Comparison of ENCODE assay signal across 23 cellular contexts in the genomic region with DNA sequence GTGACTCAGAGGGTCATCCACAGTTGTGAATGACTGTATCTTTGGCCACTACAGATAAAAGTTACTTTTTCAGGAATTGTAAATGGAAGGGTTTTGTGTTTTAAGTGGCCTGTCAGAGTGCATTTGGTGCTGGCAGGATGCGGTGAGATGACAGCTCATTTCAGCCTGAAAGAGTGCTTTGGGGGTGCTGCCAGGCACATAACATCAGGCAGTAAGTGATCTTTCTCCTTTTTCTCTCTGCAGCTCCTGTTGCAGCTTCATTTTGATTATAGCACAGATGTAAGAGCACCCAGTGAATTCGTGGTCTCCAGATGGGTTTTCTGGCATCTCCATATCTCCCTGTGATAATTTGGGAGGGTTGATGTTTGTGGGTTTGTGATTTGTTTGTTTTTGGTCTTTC. TPM values are rescaled to one million over a fixed set of nuclear protein-coding genes. Genes with fewer than 3 reads are reported as not detected.
DNase-seq lines count a peak whose midpoint lies in the region; ATAC-seq and TF ChIP-seq lines count a peak whose summit lies in the region.
"Had no signal": no experiment of that assay in that cellular context is flagged by ENCODE, and none has a peak within 500 bp of the region (broad histone marks: within the 10 kb centered on the region; RNA-seq: fewer than 3 reads in every experiment).

No MANE protein-coding gene starts in this region.

- no peak; the same call in 2 of the 3 replicates for ATAC-seq in SK-N-SH treated with all-trans-retinoic acid at 6 μM for 48 hours
- ATAC-seq in HG03354 (IDR thresholded peaks at IDR 0.05; ENCODE audit: poor library complexity, severe bottlenecking, unreplicated experiment) = no peak
- ATAC-seq: GM23338, Panc1 had no signal

- peak; percentile 11 for DNase-seq in ELR (ENCODE audit: low read depth)
- DNase-seq in NCI-H1694 (lab: John Stamatoyannopoulos, UW) = peak; percentile 36
- peak; percentile 57 for DNase-seq in retina
- DNase-seq in mucosa of gallbladder (ENCODE audit: low spot score) = no peak
- no peak for DNase-seq in kidney tubule cell (ENCODE audit: low spot score)
- DNase-seq: BE2C; DMS79; HCEC 1CT; KBM-7; NCI-H1105; NCI-H146; NCI-H2081 treated with DMSO at 0.1 percent for 48 hours; NCI-H2227 treated with DMSO at 0.1 percent for 48 hours; NCI-H510A; NCI-H774; NK-92 treated with Interleukin-12 subunit alpha and Interleukin-12 subunit beta, amount 100 ng/mL, for 24 hours; T-helper 1 cell had no signal

TF ChIP-seq in SK-N-SH treated with all-trans-retinoic acid at 6 μM for 48 hours, 23 proteins besides CTCF, POLR2A, EP300 and RAD21:
- TF ChIP-seq ISL1 (CRISPR knock-in tag; IDR thresholded peaks at IDR 0.05) (peak; percentile 85), TCF4 (CRISPR knock-in tag; IDR thresholded peaks at IDR 0.05; ENCODE audit: borderline replicate concordance) (peak; percentile 39), GLIS3 (CRISPR knock-in tag; IDR thresholded peaks at IDR 0.05) (no peak), ZFP3 (CRISPR knock-in tag; IDR thresholded peaks at IDR 0.05) (0 out of 2 replicates have a peak, but pooled peaks have one; percentile 37), CSDC2 (CRISPR knock-in tag; IDR thresholded peaks at IDR 0.05) (no peak), ZNF8 (CRISPR knock-in tag; IDR thresholded peaks at IDR 0.05) (no peak)
- TF ChIP-seq, protein P1, sequence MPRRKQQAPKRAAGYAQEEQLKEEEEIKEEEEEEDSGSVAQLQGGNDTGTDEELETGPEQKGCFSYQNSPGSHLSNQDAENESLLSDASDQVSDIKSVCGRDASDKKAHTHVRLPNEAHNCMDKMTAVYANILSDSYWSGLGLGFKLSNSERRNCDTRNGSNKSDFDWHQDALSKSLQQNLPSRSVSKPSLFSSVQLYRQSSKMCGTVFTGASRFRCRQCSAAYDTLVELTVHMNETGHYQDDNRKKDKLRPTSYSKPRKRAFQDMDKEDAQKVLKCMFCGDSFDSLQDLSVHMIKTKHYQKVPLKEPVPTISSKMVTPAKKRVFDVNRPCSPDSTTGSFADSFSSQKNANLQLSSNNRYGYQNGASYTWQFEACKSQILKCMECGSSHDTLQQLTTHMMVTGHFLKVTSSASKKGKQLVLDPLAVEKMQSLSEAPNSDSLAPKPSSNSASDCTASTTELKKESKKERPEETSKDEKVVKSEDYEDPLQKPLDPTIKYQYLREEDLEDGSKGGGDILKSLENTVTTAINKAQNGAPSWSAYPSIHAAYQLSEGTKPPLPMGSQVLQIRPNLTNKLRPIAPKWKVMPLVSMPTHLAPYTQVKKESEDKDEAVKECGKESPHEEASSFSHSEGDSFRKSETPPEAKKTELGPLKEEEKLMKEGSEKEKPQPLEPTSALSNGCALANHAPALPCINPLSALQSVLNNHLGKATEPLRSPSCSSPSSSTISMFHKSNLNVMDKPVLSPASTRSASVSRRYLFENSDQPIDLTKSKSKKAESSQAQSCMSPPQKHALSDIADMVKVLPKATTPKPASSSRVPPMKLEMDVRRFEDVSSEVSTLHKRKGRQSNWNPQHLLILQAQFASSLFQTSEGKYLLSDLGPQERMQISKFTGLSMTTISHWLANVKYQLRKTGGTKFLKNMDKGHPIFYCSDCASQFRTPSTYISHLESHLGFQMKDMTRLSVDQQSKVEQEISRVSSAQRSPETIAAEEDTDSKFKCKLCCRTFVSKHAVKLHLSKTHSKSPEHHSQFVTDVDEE (CRISPR knock-in tag; IDR thresholded peaks at IDR 0.05) = 0 out of 2 replicates have a peak, but pooled peaks have one; percentile 63
- TF ChIP-seq, protein P2, sequence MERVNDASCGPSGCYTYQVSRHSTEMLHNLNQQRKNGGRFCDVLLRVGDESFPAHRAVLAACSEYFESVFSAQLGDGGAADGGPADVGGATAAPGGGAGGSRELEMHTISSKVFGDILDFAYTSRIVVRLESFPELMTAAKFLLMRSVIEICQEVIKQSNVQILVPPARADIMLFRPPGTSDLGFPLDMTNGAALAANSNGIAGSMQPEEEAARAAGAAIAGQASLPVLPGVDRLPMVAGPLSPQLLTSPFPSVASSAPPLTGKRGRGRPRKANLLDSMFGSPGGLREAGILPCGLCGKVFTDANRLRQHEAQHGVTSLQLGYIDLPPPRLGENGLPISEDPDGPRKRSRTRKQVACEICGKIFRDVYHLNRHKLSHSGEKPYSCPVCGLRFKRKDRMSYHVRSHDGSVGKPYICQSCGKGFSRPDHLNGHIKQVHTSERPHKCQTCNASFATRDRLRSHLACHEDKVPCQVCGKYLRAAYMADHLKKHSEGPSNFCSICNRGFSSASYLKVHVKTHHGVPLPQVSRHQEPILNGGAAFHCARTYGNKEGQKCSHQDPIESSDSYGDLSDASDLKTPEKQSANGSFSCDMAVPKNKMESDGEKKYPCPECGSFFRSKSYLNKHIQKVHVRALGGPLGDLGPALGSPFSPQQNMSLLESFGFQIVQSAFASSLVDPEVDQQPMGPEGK (CRISPR knock-in tag; IDR thresholded peaks at IDR 0.05; ENCODE audit: borderline replicate concordance) = no peak

RNA-seq across cellular contexts. Expression of a gene that starts 14.8 kb away (rescaled TPM):
- total RNA-seq in mucosa of gallbladder = 5.1 TPM
- total RNA-seq: A673, GM23338, HT-29 had no signal

Comparison
In these comparisons a context has a peak if more than half of its experiments do, and no peak if none do; other contexts are left out.
1. DNase-seq: peak in ELR (single experiment), NCI-H1694 (single experiment) and retina (single experiment); none in mucosa of gallbladder (single experiment) and kidney tubule cell (single experiment).